1 cellular context compared by ENCODE assay signal in genomic region chr19:16075430-16076153, GRCh38.
TF ChIP-seq lines count a peak whose summit lies in the region.

No MANE protein-coding gene starts in this region.

TF ChIP-seq in SK-N-SH treated with all-trans-retinoic acid at 6 μM for 48 hours, 23 proteins besides CTCF, POLR2A, EP300 and RAD21 (continued from another document):
- TF ChIP-seq CSRNP3 (CRISPR knock-in tag; IDR thresholded peaks at IDR 0.05), result no peak
- TF ChIP-seq TCF4 (CRISPR knock-in tag; IDR thresholded peaks at IDR 0.05; ENCODE audit: borderline replicate concordance), result no peak
TF ChIP-seq in SK-N-SH treated with all-trans-retinoic acid at 6 μM for 48 hours: peak in this region for 0.
